Comparison of ENCODE assay signal across 32 cellular contexts in the genomic region with DNA sequence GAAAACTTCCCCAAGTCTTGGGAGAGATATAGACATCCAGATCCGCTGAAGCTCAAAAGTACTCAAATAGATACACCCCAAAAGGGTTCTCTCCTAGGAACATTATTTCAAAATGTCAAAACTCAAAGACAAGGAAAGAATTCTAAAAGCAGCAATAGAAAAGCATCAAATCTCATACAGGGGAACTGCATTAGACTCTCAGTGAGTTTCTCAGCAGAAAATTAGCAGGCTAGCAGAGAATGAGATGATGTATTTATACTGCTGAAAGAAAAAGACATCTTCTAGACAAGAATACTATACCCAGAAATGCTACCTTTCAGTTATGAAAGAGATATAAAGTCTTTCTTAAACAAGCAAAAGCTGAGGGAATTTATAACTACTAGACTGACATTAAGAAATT.
"Had no signal": no experiment of that assay in that cellular context is flagged by ENCODE, and none has a peak within 500 bp of the region (broad histone marks: within the 10 kb centered on the region; RNA-seq: fewer than 3 reads in every experiment).

No MANE protein-coding gene starts in this region.

- H3K27ac ChIP-seq: adrenal gland, ascending aorta, body of pancreas, brain microvascular endothelial cell, breast epithelium, cardiac muscle cell had no signal

- H3K4me1 ChIP-seq: adrenal gland, ascending aorta, body of pancreas, breast epithelium had no signal

- H3K36me3 ChIP-seq: adrenal gland, ascending aorta, brain microvascular endothelial cell, breast epithelium, cardiac muscle cell had no signal

- H3K27me3 ChIP-seq: adrenal gland, ascending aorta, body of pancreas, brain microvascular endothelial cell, breast epithelium, cardiac muscle cell had no signal

- DNase-seq: activated effector memory CD4-positive, alpha-beta T cell treated with anti-CD3 and anti-CD28 coated beads, Interleukin-2, amount 50 U/mL, for 16 hours; activated effector memory CD4-positive, alpha-beta T cell treated with Interleukin-2 at 50 U/mL for 16 hours; activated gamma-delta T cell; activated gamma-delta T cell treated with Interleukin-2 at 50 U/mL for 16 hours; activated naive CD4-positive, alpha-beta T cell; activated naive CD4-positive, alpha-beta T cell treated with anti-CD3 and anti-CD28 coated beads for 36 hours; activated naive CD4-positive, alpha-beta T cell treated with anti-CD3 and anti-CD28 coated beads, Interleukin-2, amount 10 ng/mL, durations not matched to agents 7 days and 5 days; activated naive CD4-positive, alpha-beta T cell treated with anti-CD3 and anti-CD28 coated beads, Interleukin-2, amount 50 U/mL, for 16 hours; activated naive CD4-positive, alpha-beta T cell treated with Interleukin-2 at 50 U/mL for 16 hours; activated naive CD8-positive, alpha-beta T cell treated with anti-CD3 and anti-CD28 coated beads for 36 hours; activated naive CD8-positive, alpha-beta T cell treated with anti-CD3 and anti-CD28 coated beads, Interleukin-2, amount 10 ng/mL, durations not matched to agents 7 days and 5 days; activated naive CD8-positive, alpha-beta T cell treated with anti-CD3 and anti-CD28 coated beads, Interleukin-2, amount 50 U/mL, for 24 hours; activated T-cell treated with anti-CD3 and anti-CD28 coated beads, Interleukin-2, amount 50 U/mL, for 1 hour; activated T-cell treated with anti-CD3 and anti-CD28 coated beads, Interleukin-2, amount 50 U/mL, for 24 hours; activated T-cell treated with anti-CD3 and anti-CD28 coated beads, Interleukin-2, amount 50 U/mL, for 4 hours; activated T-cell treated with anti-CD3 and anti-CD28 coated beads, Interleukin-2, amount 50 U/mL, for 48 hours; activated T-cell treated with anti-CD3 and anti-CD28 coated beads, Interleukin-2, amount 50 U/mL, for 72 hours; adrenal gland; amniotic stem cell; amygdala; anterior cingulate cortex; aorta; body of pancreas; brain microvascular endothelial cell; caudate nucleus; central memory CD4-positive, alpha-beta T cell; cerebellar nuclear complex had no signal

- H3K4me3 ChIP-seq: adrenal gland, ascending aorta, body of pancreas, breast epithelium, cardiac muscle cell had no signal

- ATAC-seq: activated naive CD4-positive, alpha-beta T cell treated with anti-CD3 and anti-CD28 coated beads, Interleukin-2, amount 50 U/mL, for 72 hours; activated naive CD8-positive, alpha-beta T cell treated with anti-CD3 and anti-CD28 coated beads, Interleukin-2, amount 50 U/mL, for 24 hours; activated T-cell treated with anti-CD3 and anti-CD28 coated beads, Interleukin-2, amount 50 U/mL, for 4 hours; activated T-cell treated with anti-CD3 and anti-CD28 coated beads, Interleukin-2, amount 50 U/mL, for 72 hours; activated T-helper 17 cell treated with anti-CD3 and anti-CD28 coated beads, Interleukin-2, amount 50 U/mL, for 72 hours; body of pancreas had no signal
